In genomic region chr22:41841085-41841712, GRCh38 we compare ENCODE assay signal across 2 cellular contexts.
TF ChIP-seq lines count a peak whose summit lies in the region.

No MANE protein-coding gene starts in this region.

TF ChIP-seq in A549, 52 proteins besides CTCF, POLR2A, EP300 and RAD21:
- TF ChIP-seq, protein P1, sequence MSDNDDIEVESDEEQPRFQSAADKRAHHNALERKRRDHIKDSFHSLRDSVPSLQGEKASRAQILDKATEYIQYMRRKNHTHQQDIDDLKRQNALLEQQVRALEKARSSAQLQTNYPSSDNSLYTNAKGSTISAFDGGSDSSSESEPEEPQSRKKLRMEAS (IDR thresholded peaks at IDR 0.05): 0 out of 2 replicates have a peak, but pooled peaks have one; percentile 19
- no peak for TF ChIP-seq NPAS2 (CRISPR knock-in tag; IDR thresholded peaks at IDR 0.05; ENCODE audit: borderline replicate concordance)

TF ChIP-seq in H1, 55 proteins besides CTCF, POLR2A, EP300 and RAD21 (continued from another document):
- TF ChIP-seq CREB1 (IDR thresholded peaks at IDR 0.05) (no peak), CHD1 (IDR thresholded peaks at IDR 0.05; ENCODE audit: low read depth, low read length) (no peak), HDAC2 (IDR thresholded peaks at IDR 0.05; ENCODE audit: borderline replicate concordance in 1 of 2, low read depth in 2 of 2, low read length in 2 of 2) (no peak), RBBP5 (IDR thresholded peaks at IDR 0.05; ENCODE audit: borderline replicate concordance, low read depth, low read length) (no peak), CBX8 (IDR thresholded peaks at IDR 0.05; ENCODE audit: borderline replicate concordance, low read depth, low read length) (no peak), E2F6 (IDR thresholded peaks at IDR 0.05) (no peak), EGR1 (IDR thresholded peaks at IDR 0.05; ENCODE audit: borderline replicate concordance, low read depth, low read length) (no peak)
